In the genomic region with DNA sequence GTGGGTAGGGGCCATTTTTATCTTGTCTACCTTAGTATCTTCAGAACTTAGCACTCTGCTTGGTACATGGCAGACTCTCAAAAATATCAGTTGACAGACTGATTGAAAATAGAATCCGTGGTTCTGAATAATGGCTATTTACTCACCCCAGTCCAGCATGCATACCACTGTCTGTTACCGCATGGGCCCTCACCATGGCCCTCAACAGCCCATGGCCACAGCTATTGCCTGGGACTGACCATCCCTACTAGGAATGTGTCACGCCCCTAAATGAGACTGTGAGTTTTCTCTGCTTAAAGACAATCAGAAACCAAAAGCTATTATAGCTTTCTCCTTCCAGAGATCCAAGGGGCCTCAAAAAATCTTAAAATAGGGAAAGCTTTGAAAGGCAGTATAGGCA, we compare ENCODE assay signal across 32 cellular contexts.
"Had no signal": no experiment of that assay in that cellular context is flagged by ENCODE, and none has a peak within 500 bp of the region (broad histone marks: within the 10 kb centered on the region; RNA-seq: fewer than 3 reads in every experiment).

No MANE protein-coding gene starts in this region.

- H3K36me3 ChIP-seq: adrenal gland, ascending aorta, breast epithelium, cardiac muscle cell, WERI-Rb-1 had no signal

- ATAC-seq: activated CD4-positive, CD25-positive, alpha-beta regulatory T cell treated with anti-CD3 and anti-CD28 coated beads, Interleukin-2, amount 50 U/mL, for 24 hours; activated CD8-positive, alpha-beta memory T cell treated with anti-CD3 and anti-CD28 coated beads, Interleukin-2, amount 10 ng/mL, durations not matched to agents 7 days and 5 days; activated CD8-positive, alpha-beta T cell treated with anti-CD3 and anti-CD28 coated beads, Interleukin-2, amount 10 ng/mL, durations not matched to agents 7 days and 5 days; activated naive CD8-positive, alpha-beta T cell treated with anti-CD3 and anti-CD28 coated beads, Interleukin-2, amount 50 U/mL, for 24 hours; gastroesophageal sphincter; T-helper 17 cell had no signal

- H3K4me3 ChIP-seq: adrenal gland, ascending aorta, breast epithelium, cardiac muscle cell, esophagus squamous epithelium, gastroesophageal sphincter had no signal

- H3K9me3 ChIP-seq: adrenal gland, ascending aorta, breast epithelium, esophagus squamous epithelium, gastroesophageal sphincter had no signal

- FAIRE-seq: colon, endometrium, endothelial cell of umbilical vein had no signal

- H3K4me1 ChIP-seq: adrenal gland, breast epithelium, esophagus squamous epithelium had no signal

- DNase-seq: activated B cell treated with CpG ODN at 0.5 μM for 24 hours; activated CD4-positive, alpha-beta memory T cell treated with anti-CD3 and anti-CD28 coated beads for 36 hours; activated CD4-positive, alpha-beta T cell treated with anti-CD3 and anti-CD28 coated beads, Interleukin-2, amount 10 ng/mL, durations not matched to agents 24 days and 14 days; activated CD8-positive, alpha-beta memory T cell treated with anti-CD3 and anti-CD28 coated beads, Interleukin-2, amount 10 ng/mL, durations not matched to agents 7 days and 5 days; activated CD8-positive, alpha-beta memory T cell treated with anti-CD3 and anti-CD28 coated beads, Interleukin-2, amount 50 U/mL, for 4 hours; activated CD8-positive, alpha-beta T cell treated with anti-CD3 and anti-CD28 coated beads, Interleukin-2, amount 10 ng/mL, durations not matched to agents 7 days and 5 days; activated effector memory CD4-positive, alpha-beta T cell treated with anti-CD3 and anti-CD28 coated beads, Interleukin-2, amount 50 U/mL, for 16 hours; activated naive CD4-positive, alpha-beta T cell treated with anti-CD3 and anti-CD28 coated beads for 36 hours; activated naive CD8-positive, alpha-beta T cell treated with anti-CD3 and anti-CD28 coated beads for 36 hours; activated naive CD8-positive, alpha-beta T cell treated with anti-CD3 and anti-CD28 coated beads, Interleukin-2, amount 50 U/mL, for 24 hours; activated T-cell treated with anti-CD3 and anti-CD28 coated beads, Interleukin-2, amount 50 U/mL, for 1 hour; activated T-cell treated with anti-CD3 and anti-CD28 coated beads, Interleukin-2, amount 50 U/mL, for 48 hours; adrenal gland; amygdala; cortex of kidney; dermis blood vessel endothelial cell; effector CD8-positive, alpha-beta T cell; esophagus squamous epithelium; foreskin melanocyte; T-helper 1 cell; T-helper 17 cell; T1000; WERI-Rb-1 had no signal

- H3K27me3 ChIP-seq: adrenal gland, ascending aorta, breast epithelium, cardiac muscle cell, esophagus squamous epithelium, gastroesophageal sphincter had no signal

- H3K27ac ChIP-seq: adrenal gland, ascending aorta, breast epithelium, cardiac muscle cell, epithelial cell of prostate, esophagus squamous epithelium, gastroesophageal sphincter, WERI-Rb-1 had no signal
